In the genomic region with DNA sequence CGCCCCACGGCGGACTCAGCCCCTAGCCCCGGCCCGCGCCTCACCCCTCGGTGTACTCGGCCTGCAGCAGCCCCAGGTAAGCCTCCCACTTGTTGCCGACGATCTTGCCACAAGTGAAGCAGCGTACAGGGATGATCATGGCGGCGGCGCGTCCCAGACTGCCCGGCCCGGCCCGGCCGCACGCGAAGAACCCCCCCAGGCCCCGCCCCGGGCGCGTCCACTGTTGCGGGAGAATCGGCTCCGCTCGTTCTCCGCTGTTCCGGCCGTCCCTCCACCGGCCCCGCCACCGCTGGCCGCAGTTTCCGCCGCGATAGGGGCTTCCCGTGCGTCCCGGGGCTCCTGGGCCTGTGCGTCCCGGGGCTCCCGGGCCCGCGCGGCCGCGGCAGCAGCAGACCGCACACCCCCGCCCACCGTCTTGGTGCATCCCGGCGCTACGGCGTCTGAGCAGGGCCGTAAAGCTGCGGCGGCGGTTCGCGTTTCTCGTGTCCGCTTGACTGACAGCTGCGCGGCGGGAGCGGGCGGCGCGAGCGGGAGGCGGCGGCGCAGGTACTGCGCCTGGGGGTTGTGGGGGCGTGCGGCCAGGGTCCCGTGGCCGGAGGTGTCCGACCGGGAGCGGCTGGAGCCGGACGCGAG, we compare ENCODE assay signal across 8 cellular contexts. TPM values are rescaled to one million over a fixed set of nuclear protein-coding genes. Genes with fewer than 3 reads are reported as not detected.
DNase-seq lines count a peak whose midpoint lies in the region; ATAC-seq lines count a peak whose summit lies in the region.

TSS of gene POLR2L (minus strand) at position 160 of the 633 bp plus-strand sequence. CDS start at position 139, 21 bp downstream.
A gene with protein sequence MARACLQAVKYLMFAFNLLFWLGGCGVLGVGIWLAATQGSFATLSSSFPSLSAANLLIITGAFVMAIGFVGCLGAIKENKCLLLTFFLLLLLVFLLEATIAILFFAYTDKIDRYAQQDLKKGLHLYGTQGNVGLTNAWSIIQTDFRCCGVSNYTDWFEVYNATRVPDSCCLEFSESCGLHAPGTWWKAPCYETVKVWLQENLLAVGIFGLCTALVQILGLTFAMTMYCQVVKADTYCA (plus strand): TSS at position 483 of the 633 bp plus-strand sequence. CDS start 7,453 bp downstream, outside the sequence.

- peaks cover 44% of the 10 kb centered on the region for H3K36me3 Mint-ChIP-seq in activated T-cell treated with anti-CD3 and anti-CD28 coated beads, Interleukin-2, amount 50 U/mL, for 24 hours (ENCODE audit: low read depth)

- H3K36me3 ChIP-seq in esophagus (ENCODE audit: control insufficient read depth in 2 of 2, insufficient read depth in 2 of 2, low read length in 1 of 2) (peaks cover 0 to 21% of the 10 kb centered on the region in 2 donors), mucosa of stomach (ENCODE audit: control insufficient read depth, insufficient read depth, low read length) (peaks cover 24% of the 10 kb centered on the region)

- H3K9me3 Mint-ChIP-seq in activated T-cell treated with anti-CD3 and anti-CD28 coated beads, Interleukin-2, amount 50 U/mL, for 24 hours: no peaks in the 10 kb centered on the region

- peak within 1 kb of the TSS; percentile 72 to 92 for H3K4me3 ChIP-seq in esophagus (ENCODE audit: low read depth in 1 of 2, low read length in 2 of 2)
- peak within 1 kb of the TSS; percentile 92 for H3K4me3 ChIP-seq in mucosa of stomach (ENCODE audit: low read length)

- ATAC-seq in GM19468 (IDR thresholded peaks at IDR 0.05; ENCODE audit: extremely low read depth, unreplicated experiment): peak; percentile 23

- H3K4me1 Mint-ChIP-seq in activated T-cell treated with anti-CD3 and anti-CD28 coated beads, Interleukin-2, amount 50 U/mL, for 24 hours (ENCODE audit: low read depth): peaks cover 29% of the 10 kb centered on the region

- peak within 1 kb of the TSS; percentile 72 to 79 for H3K27ac ChIP-seq in esophagus (ENCODE audit: low read depth in 2 of 2, low read length in 1 of 2)

- H3K27ac Mint-ChIP-seq in activated T-cell treated with anti-CD3 and anti-CD28 coated beads, Interleukin-2, amount 50 U/mL, for 24 hours: peak within 1 kb of the TSS; percentile 88

- 0% methylated on average over 59 to 87 of the region's 87 CpGs for WGBS in esophagus, 2 donors

- H3K9me3 ChIP-seq in esophagus (ENCODE audit: control insufficient read depth in 2 of 2, insufficient read depth in 1 of 2, low read depth in 1 of 2, low read length in 1 of 2) (no peaks in the 10 kb centered on the region), mucosa of stomach (ENCODE audit: control insufficient read depth, low read length) (no peaks in the 10 kb centered on the region)

- H3K27me3 ChIP-seq in esophagus (ENCODE audit: control insufficient read depth in 1 of 2, insufficient read depth in 2 of 2, low read length in 2 of 2) (no peaks in the 10 kb centered on the region), mucosa of stomach (ENCODE audit: control insufficient read depth, insufficient read depth, low read length) (peaks cover 10% of the 10 kb centered on the region)

- DNase-seq in COR-L47 (lab: John Stamatoyannopoulos, UW) (peak; percentile 92), HT1080 (ENCODE audit: low read depth) (peak; percentile 76), OCI-M2 (lab: John Stamatoyannopoulos, UW; ENCODE audit: unreplicated experiment) (peak; percentile 38)
- peak; percentile 94 for DNase-seq in activated T-cell treated with anti-CD3 and anti-CD28 coated beads, Interleukin-2, amount 50 U/mL, for 24 hours
- peak; percentile 91 for DNase-seq in stimulated activated CD8-positive, alpha-beta memory T cell treated with anti-CD3 and anti-CD28 coated beads, Interleukin-4, amount 100 ng/mL, for 48 hours

- peak within 1 kb of the TSS; percentile 90 for H3K4me3 Mint-ChIP-seq in activated T-cell treated with anti-CD3 and anti-CD28 coated beads, Interleukin-2, amount 50 U/mL, for 24 hours

- no peaks in the 10 kb centered on the region for H3K27me3 Mint-ChIP-seq in activated T-cell treated with anti-CD3 and anti-CD28 coated beads, Interleukin-2, amount 50 U/mL, for 24 hours

- peak within 1 kb of the TSS; percentile 84 for H3K9ac ChIP-seq in mucosa of stomach (ENCODE audit: low read length)

- peaks cover 10 to 23% of the 10 kb centered on the region in 2 donors for H3K4me1 ChIP-seq in esophagus (ENCODE audit: control insufficient read depth in 2 of 2, insufficient read depth in 2 of 2, low read length in 1 of 2)
- peaks cover 60% of the 10 kb centered on the region for H3K4me1 ChIP-seq in mucosa of stomach (ENCODE audit: control insufficient read depth, insufficient read depth, low read length)

RNA-seq across cellular contexts. Expression of gene POLR2L, which starts in this region (rescaled TPM):
- 537 and 672 TPM in 2 replicates for total RNA-seq in HT1080 (2014; rRNA removed; shearing (Covaris generic))
- 96.2 and 158 TPM in 2 replicates for polyA plus RNA-seq in HT1080 (2015; cell fraction: cytosol; rRNA removed)
- polyA plus RNA-seq in HT1080 (2015; cell fraction: nucleus; rRNA removed): 43.6 and 46.6 TPM in 2 replicates
- 100 to 1,000 TPM in 1 of 2 donors, 10 to 100 TPM in 1; 64.9 to 177 TPM for polyA plus RNA-seq in esophagus

RNA-seq across cellular contexts. Expression of the second gene that starts in this region (rescaled TPM):
- total RNA-seq in HT1080 (2014; rRNA removed; shearing (Covaris generic)): 178 and 205 TPM in 2 replicates
- polyA plus RNA-seq in HT1080 (2015; cell fraction: cytosol; rRNA removed): 199 and 210 TPM in 2 replicates
- polyA plus RNA-seq in HT1080 (2015; cell fraction: nucleus; rRNA removed): 249 and 254 TPM in 2 replicates
- polyA plus RNA-seq in esophagus: 10 to 100 TPM in 1 of 2 donors, 1 to 10 TPM in 1; 9.8 to 16.8 TPM

Comparison
In these comparisons a context has a peak if more than half of its experiments do, and no peak if none do; other contexts are left out.
1. Peak in every context shown above with its lines: DNase-seq, ATAC-seq, H3K4me3 ChIP-seq and H3K27ac ChIP-seq.
2. DNase-seq: peak in every context shown above with its lines; median percentile 94 in activated T-cell treated with anti-CD3 and anti-CD28 coated beads, Interleukin-2, amount 50 U/mL, for 24 hours; 92 in COR-L47; 91 in stimulated activated CD8-positive, alpha-beta memory T cell treated with anti-CD3 and anti-CD28 coated beads, Interleukin-4, amount 100 ng/mL, for 48 hours; 76 in HT1080; 38 in OCI-M2.